Comparison of ENCODE assay signal across 1 cellular context in genomic region chr10:119268871-119269506, GRCh38.
TF ChIP-seq lines count a peak whose summit lies in the region.

No MANE protein-coding gene starts in this region.

TF ChIP-seq in GM12878, 131 proteins besides CTCF, POLR2A, EP300 and RAD21 (continued from another document and continues in another):
- TF ChIP-seq REST (IDR thresholded peaks at IDR 0.05; ENCODE audit: low read depth, low read length) (no peak), IRF5 (IDR thresholded peaks at IDR 0.05; ENCODE audit: borderline replicate concordance) (no peak), TCF12 (IDR thresholded peaks at IDR 0.05; ENCODE audit: low read depth, low read length) (peak; percentile 77), BACH1 (IDR thresholded peaks at IDR 0.05; ENCODE audit: borderline replicate concordance) (0 out of 2 replicates have a peak, but pooled peaks have one; percentile 19), BRCA1 (IDR thresholded peaks at IDR 0.05; ENCODE audit: low read depth, low read length) (no peak), FOXM1 (IDR thresholded peaks at IDR 0.05; ENCODE audit: low read depth, low read length) (peak; percentile 87; the same call in 1 of the 2 replicates), PAX5 (IDR thresholded peaks at IDR 0.05; ENCODE audit: borderline replicate concordance, low read depth, low read length) (peak; percentile 27; the same call in 1 of the 2 replicates), USF1 (IDR thresholded peaks at IDR 0.05; ENCODE audit: borderline replicate concordance, extremely low read length, insufficient read depth, low read depth, low read length) (no peak), ZNF24 (IDR thresholded peaks at IDR 0.05) (no peak), KLF5 (IDR thresholded peaks at IDR 0.05; ENCODE audit: partially characterized antibody) (peak; percentile 17), TAF1 (IDR thresholded peaks at IDR 0.05; ENCODE audit: borderline replicate concordance, low read depth, low read length) (peak; percentile 28; the same call in 1 of the 2 replicates), ZBTB11 (CRISPR knock-in tag; IDR thresholded peaks at IDR 0.05) (no peak), ZBED1 (IDR thresholded peaks at IDR 0.05; ENCODE audit: borderline replicate concordance) (peak; percentile 41; the same call in 1 of the 2 replicates), PKNOX1 (IDR thresholded peaks at IDR 0.05) (peak; percentile 57; the same call in 1 of the 2 replicates), MLLT1 (IDR thresholded peaks at IDR 0.05) (no peak), CUX1 (IDR thresholded peaks at IDR 0.05; ENCODE audit: insufficient replicate concordance, low read depth, low read length) (peak; percentile 73), NFIC (IDR thresholded peaks at IDR 0.05; ENCODE audit: low read depth, low read length) (peak; percentile 79; the same call in 1 of the 2 replicates), ATF2 (IDR thresholded peaks at IDR 0.05; ENCODE audit: low read length) (peak; percentile 78), ZNF687 (IDR thresholded peaks at IDR 0.05) (peak; percentile 98), IRF4 (IDR thresholded peaks at IDR 0.05; ENCODE audit: low read depth, low read length) (no peak; the same call in 1 of the 2 replicates)
